1 cellular context compared by ENCODE assay signal in the genomic region with DNA sequence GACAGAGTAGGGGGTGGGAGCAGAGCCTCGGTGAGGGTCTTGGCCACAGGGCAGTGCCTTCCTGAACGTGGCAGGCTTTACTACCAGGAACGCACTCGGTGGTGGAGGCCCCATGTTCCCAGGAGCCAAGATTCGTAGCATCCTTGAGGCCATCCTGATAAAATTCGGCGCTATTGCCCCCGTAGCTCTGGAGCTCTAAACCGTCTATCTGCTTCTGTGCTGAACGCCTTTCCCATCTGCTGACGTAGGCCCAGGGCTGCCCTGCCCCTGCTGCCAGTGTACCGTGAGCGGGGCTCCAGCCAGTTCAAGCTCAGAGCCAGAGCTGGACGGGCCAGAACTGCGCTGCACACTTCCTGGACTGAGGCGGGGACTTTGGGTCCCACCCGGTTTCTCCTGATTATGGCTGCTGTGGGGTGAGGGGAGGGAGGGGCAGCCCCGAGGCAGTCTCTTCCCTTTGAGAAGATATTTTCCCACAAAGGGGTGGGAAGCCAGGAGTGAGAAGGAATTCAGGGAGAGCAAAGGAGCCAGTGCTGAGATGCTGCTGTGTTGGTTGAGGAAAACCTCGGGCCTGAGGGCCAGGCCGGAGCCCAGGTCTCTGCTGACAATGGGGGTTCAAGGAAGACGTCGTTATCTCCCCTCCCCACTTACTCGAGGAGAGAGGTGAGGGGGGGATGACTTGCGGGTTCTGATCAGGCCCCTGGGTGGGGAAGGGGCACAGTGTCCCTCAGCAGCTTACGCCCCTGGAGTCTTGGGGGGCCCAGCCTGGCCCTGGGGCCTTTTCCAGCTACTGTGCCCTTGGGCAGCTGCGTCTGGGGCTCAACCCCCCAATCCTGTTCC.
TF ChIP-seq lines count a peak whose summit lies in the region.

No MANE protein-coding gene starts in this region.

TF ChIP-seq in IMR-90, 13 proteins besides CTCF, POLR2A, EP300 and RAD21:
- TF ChIP-seq NFE2L2 (IDR thresholded peaks at IDR 0.05; ENCODE audit: low read depth, low read length): no peak
- TF ChIP-seq MAFK (IDR thresholded peaks at IDR 0.05; ENCODE audit: low read depth, low read length): no peak
- no peak for TF ChIP-seq MXI1 (IDR thresholded peaks at IDR 0.05; ENCODE audit: borderline replicate concordance, low read depth, low read length)
- no peak for TF ChIP-seq RFX5 (IDR thresholded peaks at IDR 0.05; ENCODE audit: low read depth, low read length)
- TF ChIP-seq, protein P1, sequence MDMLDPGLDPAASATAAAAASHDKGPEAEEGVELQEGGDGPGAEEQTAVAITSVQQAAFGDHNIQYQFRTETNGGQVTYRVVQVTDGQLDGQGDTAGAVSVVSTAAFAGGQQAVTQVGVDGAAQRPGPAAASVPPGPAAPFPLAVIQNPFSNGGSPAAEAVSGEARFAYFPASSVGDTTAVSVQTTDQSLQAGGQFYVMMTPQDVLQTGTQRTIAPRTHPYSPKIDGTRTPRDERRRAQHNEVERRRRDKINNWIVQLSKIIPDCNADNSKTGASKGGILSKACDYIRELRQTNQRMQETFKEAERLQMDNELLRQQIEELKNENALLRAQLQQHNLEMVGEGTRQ (IDR thresholded peaks at IDR 0.05; ENCODE audit: low read depth, low read length): no peak
- TF ChIP-seq RCOR1 (IDR thresholded peaks at IDR 0.05; ENCODE audit: insufficient replicate concordance, low read length): no peak
- TF ChIP-seq, protein P2, sequence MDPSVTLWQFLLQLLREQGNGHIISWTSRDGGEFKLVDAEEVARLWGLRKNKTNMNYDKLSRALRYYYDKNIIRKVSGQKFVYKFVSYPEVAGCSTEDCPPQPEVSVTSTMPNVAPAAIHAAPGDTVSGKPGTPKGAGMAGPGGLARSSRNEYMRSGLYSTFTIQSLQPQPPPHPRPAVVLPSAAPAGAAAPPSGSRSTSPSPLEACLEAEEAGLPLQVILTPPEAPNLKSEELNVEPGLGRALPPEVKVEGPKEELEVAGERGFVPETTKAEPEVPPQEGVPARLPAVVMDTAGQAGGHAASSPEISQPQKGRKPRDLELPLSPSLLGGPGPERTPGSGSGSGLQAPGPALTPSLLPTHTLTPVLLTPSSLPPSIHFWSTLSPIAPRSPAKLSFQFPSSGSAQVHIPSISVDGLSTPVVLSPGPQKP (IDR thresholded peaks at IDR 0.05; ENCODE audit: borderline replicate concordance, low read depth, low read length): no peak
- TF ChIP-seq MAZ (IDR thresholded peaks at IDR 0.05; ENCODE audit: borderline replicate concordance, low read depth, low read length): no peak
- TF ChIP-seq BHLHE40 (IDR thresholded peaks at IDR 0.05; ENCODE audit: low read depth, low read length): no peak
- TF ChIP-seq CHD1 (IDR thresholded peaks at IDR 0.05; ENCODE audit: low read depth, low read length): no peak
- TF ChIP-seq FOS (IDR thresholded peaks at IDR 0.05; ENCODE audit: low read depth, low read length): no peak
- no peak for TF ChIP-seq CEBPB (IDR thresholded peaks at IDR 0.05; ENCODE audit: low read depth, low read length)
- no peak for TF ChIP-seq SMC3 (IDR thresholded peaks at IDR 0.05; ENCODE audit: low read depth, low read length)
